In genomic region chr16:81521141-81521626, GRCh38 we compare ENCODE assay signal across 9 cellular contexts.
DNase-seq lines count a peak whose midpoint lies in the region; ATAC-seq and FAIRE-seq lines count a peak whose summit lies in the region.
"Had no signal": no experiment of that assay in that cellular context is flagged by ENCODE, and none has a peak within 500 bp of the region (broad histone marks: within the 10 kb centered on the region; RNA-seq: fewer than 3 reads in every experiment).

No MANE protein-coding gene starts in this region.

- FAIRE-seq in GM18507 (lab: Jason Lieb, UNC): peak; percentile 79

- H3K27ac ChIP-seq in right cardiac atrium (ENCODE audit: low read length): no peak overlapping the region

- no peaks in the 10 kb centered on the region for H3K9me3 ChIP-seq in right cardiac atrium (ENCODE audit: control insufficient read depth, low read length)

- H3K27me3 Mint-ChIP-seq in stimulated activated naive B cell treated with anti-CD40 and anti-IgM and Interleukin-4, amounts not matched to agents 10 μg/mL and 1 μg/mL and 100 μg/mL, for 72 hours: no peaks in the 10 kb centered on the region

- no peaks in the 10 kb centered on the region for H3K27me3 ChIP-seq in right cardiac atrium (ENCODE audit: control insufficient read depth, insufficient read depth)

- H3K9me3 Mint-ChIP-seq in stimulated activated naive B cell treated with anti-CD40 and anti-IgM and Interleukin-4, amounts not matched to agents 10 μg/mL and 1 μg/mL and 100 μg/mL, for 72 hours: no peaks in the 10 kb centered on the region
- H3K9me3 Mint-ChIP-seq: nephron had no signal

- peaks cover 18 to 29% of the 10 kb centered on the region in 2 donors for H3K36me3 Mint-ChIP-seq in stimulated activated naive B cell treated with anti-CD40 and anti-IgM and Interleukin-4, amounts not matched to agents 10 μg/mL and 1 μg/mL and 100 μg/mL, for 72 hours

- intact Hi-C loops in right cardiac atrium (cut with DNase I): no loop called here

- peaks cover 30 to 52% of the 10 kb centered on the region in 2 donors for H3K4me1 Mint-ChIP-seq in stimulated activated naive B cell treated with anti-CD40 and anti-IgM and Interleukin-4, amounts not matched to agents 10 μg/mL and 1 μg/mL and 100 μg/mL, for 72 hours

- 77% methylated on average over 19 of the region's 19 CpGs for WGBS in right cardiac atrium

- peak overlapping the region in 1 of 2 donors; percentile 35 for H3K4me3 Mint-ChIP-seq in stimulated activated naive B cell treated with anti-CD40 and anti-IgM and Interleukin-4, amounts not matched to agents 10 μg/mL and 1 μg/mL and 100 μg/mL, for 72 hours
- H3K4me3 Mint-ChIP-seq: nephron had no signal

- no peak overlapping the region for H3K4me3 ChIP-seq in right cardiac atrium (ENCODE audit: low read length)

- peak; percentile 71 for DNase-seq in GM18507 (ENCODE audit: extremely low spot score, insufficient read length, low read depth)
- DNase-seq in NAMALWA (ENCODE audit: low spot score): peak; percentile 22
- peak; percentile 46 for DNase-seq in activated T-cell treated with anti-CD3 and anti-CD28 coated beads for 24 hours (ENCODE audit: low read depth)
- DNase-seq in medulla oblongata (ENCODE audit: extremely low spot score): peak; percentile 38
- DNase-seq in stimulated activated naive B cell treated with anti-CD40 and anti-IgM and Interleukin-4, amounts not matched to agents 10 μg/mL and 1 μg/mL and 100 μg/mL, for 72 hours: peak; percentile 34
- no peak for DNase-seq in right cardiac atrium
- DNase-seq in NCI-H226: no peak

- ATAC-seq in stimulated activated naive B cell treated with anti-CD40 and anti-IgM and Interleukin-4, amounts not matched to agents 10 μg/mL and 1 μg/mL and 100 μg/mL, for 72 hours (replicated peaks): peak; percentile 71 to 81
- ATAC-seq in GM18873 (IDR thresholded peaks at IDR 0.05; ENCODE audit: low FRiP score, unreplicated experiment) (no peak), right cardiac atrium (no peak)

- H3K27ac Mint-ChIP-seq in stimulated activated naive B cell treated with anti-CD40 and anti-IgM and Interleukin-4, amounts not matched to agents 10 μg/mL and 1 μg/mL and 100 μg/mL, for 72 hours: peak overlapping the region; percentile 85

- H3K4me1 ChIP-seq in right cardiac atrium (ENCODE audit: control insufficient read depth, insufficient read depth, low read length): peaks cover 7% of the 10 kb centered on the region

Comparison
In these comparisons a context has a peak if more than half of its experiments do, and no peak if none do; other contexts are left out.
1. DNase-seq: peak in GM18507 (single experiment), NAMALWA (single experiment), activated T-cell treated with anti-CD3 and anti-CD28 coated beads for 24 hours (single experiment), medulla oblongata (single experiment) and stimulated activated naive B cell treated with anti-CD40 and anti-IgM and Interleukin-4, amounts not matched to agents 10 μg/mL and 1 μg/mL and 100 μg/mL, for 72 hours (single experiment); none in right cardiac atrium (0 of 3) and NCI-H226 (single experiment).
2. ATAC-seq: peak in stimulated activated naive B cell treated with anti-CD40 and anti-IgM and Interleukin-4, amounts not matched to agents 10 μg/mL and 1 μg/mL and 100 μg/mL, for 72 hours (2 of 2); none in GM18873 (single experiment) and right cardiac atrium (0 of 2).